In genomic region chr4:24772952-24773351, GRCh38 we compare ENCODE assay signal across 35 cellular contexts. TPM values are rescaled to one million over a fixed set of nuclear protein-coding genes. Genes with fewer than 3 reads are reported as not detected.
"Had no signal": no experiment of that assay in that cellular context is flagged by ENCODE, and none has a peak within 500 bp of the region (broad histone marks: within the 10 kb centered on the region; RNA-seq: fewer than 3 reads in every experiment).

No MANE protein-coding gene starts in this region.

- H3K36me3 ChIP-seq: MG63 had no signal

- H3K9ac ChIP-seq: KMS-11 had no signal

- H3K4me3 ChIP-seq: MG63 had no signal

- H3K4me2 ChIP-seq: KMS-11 had no signal

- H3K27ac ChIP-seq: KMS-11 had no signal

- DNase-seq: Karpas-422, Kasumi-1, MG63, MM.1S, MV-4-11, NCI-H1048, NCI-H1092, NCI-H1092 treated with DMSO at 0.1 percent for 48 hours, NCI-H1105, NCI-H1105 treated with DMSO at 0.1 percent for 48 hours, NCI-H1417, NCI-H1417 treated with DMSO at 0.1 percent for 48 hours, NCI-H1436, NCI-H1436 treated with DMSO at 0.1 percent for 48 hours, NCI-H146, NCI-H1694 treated with DMSO at 0.1 percent for 48 hours, NCI-H187, NCI-H187 treated with DMSO at 0.1 percent for 48 hours, NCI-H1930, NCI-H2029, NCI-H2029 treated with DMSO at 0.1 percent for 48 hours, NCI-H2081, NCI-H2081 treated with DMSO at 0.1 percent for 48 hours, NCI-H2107, NCI-H2171, NCI-H2227 treated with DMSO at 0.1 percent for 48 hours, NCI-H226, NCI-H345, NCI-H446, NCI-H446 treated with DMSO at 0.1 percent for 48 hours, NCI-H510A had no signal

- H3K9me3 ChIP-seq: MG63 had no signal

- H3K27me3 ChIP-seq: MG63 had no signal

RNA-seq across cellular contexts. Expression of gene SOD3, which starts 22.4 kb away (rescaled TPM):
- total RNA-seq: LHCN-M2, MCF 10A, NCI-H460 had no signal
